Comparison of ENCODE assay signal across 8 cellular contexts in the genomic region with DNA sequence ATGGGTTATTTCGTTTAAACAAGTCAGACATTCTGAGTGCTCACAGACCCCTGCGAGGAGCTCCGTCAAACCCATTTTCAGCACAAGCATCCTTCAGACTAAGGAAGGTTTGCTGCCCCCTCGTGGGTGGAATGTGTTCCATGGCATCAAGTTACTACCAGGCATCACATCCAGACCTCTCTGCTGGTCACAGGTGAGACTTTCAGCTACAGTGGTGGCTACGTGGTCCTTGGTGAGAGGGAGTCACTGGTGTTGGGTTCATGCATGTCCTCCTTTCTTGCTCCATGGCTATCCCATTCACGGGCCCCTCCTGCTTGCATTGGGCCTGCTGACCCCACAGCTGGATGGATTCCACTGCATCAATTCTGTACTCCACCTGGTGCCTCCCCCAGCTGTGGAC.
DNase-seq lines count a peak whose midpoint lies in the region; ATAC-seq and TF ChIP-seq lines count a peak whose summit lies in the region.

No MANE protein-coding gene starts in this region.

- TF ChIP-seq CTCF in GM12874 (IDR thresholded peaks at IDR 0.05; ENCODE audit: insufficient read depth, low read depth, low read length) (peak; percentile 83), WI38 (IDR thresholded peaks at IDR 0.05; ENCODE audit: low read depth, low read length) (peak; percentile 65)

- H3K27ac ChIP-seq in caudate nucleus (ENCODE audit: low read depth, low read length): no peak overlapping the region

- DNase-seq in NCI-H1694 treated with DMSO at 0.1 percent for 48 hours (lab: John Stamatoyannopoulos, UW): peak; percentile 19
- peak in 31 of 61 donors; percentile 3 to 64 (median 22) for DNase-seq in caudate nucleus (lab: John Stamatoyannopoulos, UW)
- peak; percentile 97 for DNase-seq in left kidney (ENCODE audit: low read depth, low spot score)
- peak; percentile 52 to 69 for DNase-seq in stimulated activated CD4-positive, alpha-beta T cell treated with anti-CD3 and anti-CD28 coated beads, Interleukin-4, amount 100 ng/mL, for 4 hours

- no peak overlapping the region for H3K4me3 ChIP-seq in WI38 (ENCODE audit: low read depth, low read length)

- no peak for ATAC-seq in HG02571 (IDR thresholded peaks at IDR 0.05; ENCODE audit: unreplicated experiment)
- no peak for ATAC-seq in GM21526 (IDR thresholded peaks at IDR 0.05; ENCODE audit: low FRiP score, unreplicated experiment)

Comparison
In these comparisons a context has a peak if more than half of its experiments do, and no peak if none do; other contexts are left out.
1. DNase-seq: peak in every context shown above with its lines; median percentile 97 in left kidney; 60 in stimulated activated CD4-positive, alpha-beta T cell treated with anti-CD3 and anti-CD28 coated beads, Interleukin-4, amount 100 ng/mL, for 4 hours; 22 in caudate nucleus; 19 in NCI-H1694 treated with DMSO at 0.1 percent for 48 hours.